In genomic region chr16:2709588-2709984, GRCh38 we compare ENCODE assay signal across 17 cellular contexts. TPM values are rescaled to one million over a fixed set of nuclear protein-coding genes. Genes with fewer than 3 reads are reported as not detected.
DNase-seq lines count a peak whose midpoint lies in the region; ATAC-seq and TF ChIP-seq lines count a peak whose summit lies in the region.
"Had no signal": no experiment of that assay in that cellular context is flagged by ENCODE, and none has a peak within 500 bp of the region (broad histone marks: within the 10 kb centered on the region; RNA-seq: fewer than 3 reads in every experiment).

No MANE protein-coding gene starts in this region.

- H3K27ac ChIP-seq in BLaER1 (no peak overlapping the region), HEK293 (ENCODE audit: extremely low read depth, low read depth, low read length) (no peak overlapping the region), ovary (no peak overlapping the region), sigmoid colon (no peak overlapping the region)

- H3K9me3 ChIP-seq in BLaER1, result no peaks in the 10 kb centered on the region
- no peaks in the 10 kb centered on the region for H3K9me3 ChIP-seq in HEK293 (ENCODE audit: control insufficient read depth, insufficient read depth, low read depth, low read length)
- no peaks in the 10 kb centered on the region for H3K9me3 ChIP-seq in ovary
- H3K9me3 ChIP-seq in sigmoid colon, result no peaks in the 10 kb centered on the region
- H3K9me3 ChIP-seq: HAP-1 had no signal

- H3K4me3 Mint-ChIP-seq in chondrocyte (ENCODE audit: unreplicated experiment), result no peak overlapping the region
- H3K4me3 Mint-ChIP-seq in stimulated activated effector memory CD8-positive, alpha-beta T cell treated with anti-CD3 and anti-CD28 coated beads, Interleukin-12 subunit alpha, Interleukin-12 subunit beta, amount 100 ng/mL, for 72 hours, result no peak overlapping the region
- H3K4me3 Mint-ChIP-seq: CD4-positive, CD25-positive, alpha-beta regulatory T cell; CD8-positive, alpha-beta memory T cell had no signal

- CTCF ChIA-PET in HEK293 (lab: Yijun Ruan, JAX), result interaction anchor here (0.6 kb wide), 1 partner anchor 48 kb away, joined by 5 read pairs; no protein-coding TSS in a partner anchor

- peak overlapping the region; percentile 61 for H3K4me2 ChIP-seq in BLaER1

- H3K36me3 ChIP-seq in BLaER1 (peaks cover 51% of the 10 kb centered on the region), HEK293 (ENCODE audit: control insufficient read depth in 2 of 2, insufficient read depth in 1 of 2, low read length in 2 of 2) (peaks cover 0 to 53% of the 10 kb centered on the region in 2 experiments; a peak in 1 of 3 replicates), ovary (no peaks in the 10 kb centered on the region), sigmoid colon (peaks cover 0 to 53% (median 22%) of the 10 kb centered on the region in 4 donors)

- no peak overlapping the region for H3K27ac Mint-ChIP-seq in chondrocyte (ENCODE audit: unreplicated experiment)
- H3K27ac Mint-ChIP-seq in stimulated activated effector memory CD8-positive, alpha-beta T cell treated with anti-CD3 and anti-CD28 coated beads, Interleukin-12 subunit alpha, Interleukin-12 subunit beta, amount 100 ng/mL, for 72 hours, result no peak overlapping the region
- H3K27ac Mint-ChIP-seq: CD4-positive, CD25-positive, alpha-beta regulatory T cell; CD8-positive, alpha-beta memory T cell had no signal

- H3K27me3 ChIP-seq in BLaER1 (no peaks in the 10 kb centered on the region), ovary (no peaks in the 10 kb centered on the region), sigmoid colon (no peaks in the 10 kb centered on the region)

- no peak for ATAC-seq in stimulated activated effector memory CD8-positive, alpha-beta T cell treated with anti-CD3 and anti-CD28 coated beads, Interleukin-12 subunit alpha, Interleukin-12 subunit beta, amount 100 ng/mL, for 72 hours

- H4K20me1 ChIP-seq in BLaER1, result peaks cover 91% of the 10 kb centered on the region

- 91 to 92% (median 91%) methylated on average over 10 of the region's 10 CpGs for WGBS in ovary, 3 donors
- 93 to 96% methylated on average over 10 of the region's 10 CpGs for WGBS in sigmoid colon, 2 donors

- no peak overlapping the region for H3K9ac ChIP-seq in BLaER1

- no peak overlapping the region for H3K4me3 ChIP-seq in BLaER1
- H3K4me3 ChIP-seq in HEK293 (ENCODE audit: low read depth, low read length), result no peak overlapping the region
- no peak overlapping the region for H3K4me3 ChIP-seq in ovary
- no peak overlapping the region for H3K4me3 ChIP-seq in sigmoid colon
- H3K4me3 ChIP-seq: HAP-1 had no signal

- intact Hi-C loops in ovary (cut with DNase I) (no loop called here), sigmoid colon (cut with DNase I) (no loop called here)

- no peaks in the 10 kb centered on the region for H3K4me1 Mint-ChIP-seq in chondrocyte (ENCODE audit: low read depth)
- H3K4me1 Mint-ChIP-seq in stimulated activated effector memory CD8-positive, alpha-beta T cell treated with anti-CD3 and anti-CD28 coated beads, Interleukin-12 subunit alpha, Interleukin-12 subunit beta, amount 100 ng/mL, for 72 hours, result peaks cover under 1% of the 10 kb centered on the region
- H3K4me1 Mint-ChIP-seq: CD8-positive, alpha-beta memory T cell had no signal

- H3K27me3 Mint-ChIP-seq in chondrocyte (ENCODE audit: low read depth), result no peaks in the 10 kb centered on the region
- H3K27me3 Mint-ChIP-seq: CD8-positive, alpha-beta memory T cell had no signal

- peak; percentile 87 for DNase-seq in chondrocyte (ENCODE audit: low spot score)
- DNase-seq in ovary, result peak in 3 of 5 donors; percentile 15 to 28 (median 16)
- DNase-seq in activated CD4-positive, alpha-beta T cell treated with anti-CD3 and anti-CD28 coated beads for 4 hours, result no peak
- DNase-seq in stimulated activated effector memory CD8-positive, alpha-beta T cell treated with anti-CD3 and anti-CD28 coated beads, Interleukin-12 subunit alpha, Interleukin-12 subunit beta, amount 100 ng/mL, for 72 hours (ENCODE audit: low spot score in 2 of 2), result no peak
- no peak for DNase-seq in sigmoid colon
- DNase-seq: 8988T; C1 segment of cervical spinal cord; CD8-positive, alpha-beta memory T cell; COR-L47; DMS 273 treated with DMSO at 0.1 percent for 48 hours; DMS53; DND-41; EL had no signal

- no peaks in the 10 kb centered on the region for H3K9me3 Mint-ChIP-seq in chondrocyte (ENCODE audit: low read depth)
- H3K9me3 Mint-ChIP-seq in stimulated activated effector memory CD8-positive, alpha-beta T cell treated with anti-CD3 and anti-CD28 coated beads, Interleukin-12 subunit alpha, Interleukin-12 subunit beta, amount 100 ng/mL, for 72 hours, result no peaks in the 10 kb centered on the region
- H3K9me3 Mint-ChIP-seq: CD8-positive, alpha-beta memory T cell had no signal

- H3K36me3 Mint-ChIP-seq in chondrocyte (ENCODE audit: low read depth), result peaks cover 4% of the 10 kb centered on the region
- H3K36me3 Mint-ChIP-seq in stimulated activated effector memory CD8-positive, alpha-beta T cell treated with anti-CD3 and anti-CD28 coated beads, Interleukin-12 subunit alpha, Interleukin-12 subunit beta, amount 100 ng/mL, for 72 hours, result peaks cover 35% of the 10 kb centered on the region

- TF ChIP-seq EP300 in ovary (IDR thresholded peaks at IDR 0.05) (no peak), sigmoid colon (IDR thresholded peaks at IDR 0.05) (no peak)

- no peak for TF ChIP-seq CTCF in HEK293 (tag by site-specific recombination; IDR thresholded peaks at IDR 0.05)
- TF ChIP-seq CTCF in chondrocyte (IDR thresholded peaks at IDR 0.05), result no peak
- TF ChIP-seq CTCF in ovary (IDR thresholded peaks at IDR 0.05), result no peak
- no peak for TF ChIP-seq CTCF in sigmoid colon (IDR thresholded peaks at IDR 0.05)

- H3K4me1 ChIP-seq in BLaER1 (peaks cover 77% of the 10 kb centered on the region), HEK293 (ENCODE audit: control insufficient read depth, insufficient read depth, low read length) (no peaks in the 10 kb centered on the region), ovary (ENCODE audit: insufficient read depth) (no peaks in the 10 kb centered on the region), sigmoid colon (no peaks in the 10 kb centered on the region)
- H3K4me1 ChIP-seq: HAP-1 had no signal

- TF ChIP-seq POLR2A in ovary (IDR thresholded peaks at IDR 0.05) (no peak), sigmoid colon (IDR thresholded peaks at IDR 0.05) (no peak)

- POLR2A ChIA-PET in HEK293 (lab: Yijun Ruan, JAX), result no interaction called here

TF ChIP-seq in HEK293, 187 proteins besides CTCF, POLR2A, EP300 and RAD21:
- TF ChIP-seq ZNF521 (tag by site-specific recombination; IDR thresholded peaks at IDR 0.05) (no peak), ZNF202 (tag by site-specific recombination; IDR thresholded peaks at IDR 0.05; ENCODE audit: borderline replicate concordance) (no peak), ZSCAN16 (tag by site-specific recombination; IDR thresholded peaks at IDR 0.05) (no peak), ZIC2 (tag by site-specific recombination; IDR thresholded peaks at IDR 0.05) (0 out of 2 replicates have a peak, but pooled peaks have one; percentile 7), ZNF280C (tag by site-specific recombination; IDR thresholded peaks at IDR 0.05) (no peak)

RNA-seq across cellular contexts. Expression of gene PRSS27, which starts 10.4 kb away (rescaled TPM):
- 2.8 to 4.3 TPM (median 3.1 TPM) in 3 replicates for total RNA-seq in chondrocyte
- 1 to 10 TPM in 3 of 7 donors, under 1 TPM in 4; 0.46 to 1.3 (median 0.92) TPM for total RNA-seq in ovary
- 1 to 10 TPM in 1 of 2 donors, not detected in 1; 1.3 TPM for polyA plus RNA-seq in ovary
- total RNA-seq in sigmoid colon, result 1 to 10 TPM; 1.2 to 5.0 (median 1.4) TPM
- polyA plus RNA-seq in sigmoid colon, result 1 to 10 TPM in 1 of 3 donors, under 1 TPM in 1, not detected in 1; 0.60 to 2.1 TPM
- polyA plus RNA-seq: CD8-positive, alpha-beta memory T cell had no signal

RNA-seq across cellular contexts. Expression of gene KCTD5, which starts 27.3 kb away (rescaled TPM):
- 27.3 to 29.7 TPM (median 27.4 TPM) in 3 replicates for total RNA-seq in chondrocyte
- total RNA-seq in ovary, result 10 to 100 TPM; 12.4 to 19.8 (median 14.3) TPM
- polyA plus RNA-seq in ovary, result 10 to 100 TPM; 12.2 to 12.4 TPM
- total RNA-seq in sigmoid colon, result 10 to 100 TPM in 3 of 4 donors, 1 to 10 TPM in 1; 9.5 to 17.1 (median 11.5) TPM
- polyA plus RNA-seq in sigmoid colon, result 10 to 100 TPM; 47.4 to 80.5 (median 78.6) TPM

RNA-seq across cellular contexts. Expression of gene SRRM2, which starts 42.9 kb away (rescaled TPM):
- total RNA-seq in chondrocyte (363 to 615 TPM (median 378 TPM) in 3 replicates), ovary (100 to 1,000 TPM; 300 to 736 (median 470) TPM), sigmoid colon (100 to 1,000 TPM; 181 to 826 (median 219) TPM)
- polyA plus RNA-seq in ovary (100 to 1,000 TPM; 524 to 602 TPM), sigmoid colon (100 to 1,000 TPM in 1 of 3 donors, 10 to 100 TPM in 2; 66.1 to 725 (median 73.8) TPM)

Comparison
In these comparisons a context has a peak if more than half of its experiments do, and no peak if none do; other contexts are left out.
1. DNase-seq: peak in chondrocyte (single experiment) and ovary (3 of 5); none in activated CD4-positive, alpha-beta T cell treated with anti-CD3 and anti-CD28 coated beads for 4 hours (0 of 2), stimulated activated effector memory CD8-positive, alpha-beta T cell treated with anti-CD3 and anti-CD28 coated beads, Interleukin-12 subunit alpha, Interleukin-12 subunit beta, amount 100 ng/mL, for 72 hours (0 of 2) and sigmoid colon (single experiment).